ENCODE assay signal across 8 cellular contexts in the genomic region with DNA sequence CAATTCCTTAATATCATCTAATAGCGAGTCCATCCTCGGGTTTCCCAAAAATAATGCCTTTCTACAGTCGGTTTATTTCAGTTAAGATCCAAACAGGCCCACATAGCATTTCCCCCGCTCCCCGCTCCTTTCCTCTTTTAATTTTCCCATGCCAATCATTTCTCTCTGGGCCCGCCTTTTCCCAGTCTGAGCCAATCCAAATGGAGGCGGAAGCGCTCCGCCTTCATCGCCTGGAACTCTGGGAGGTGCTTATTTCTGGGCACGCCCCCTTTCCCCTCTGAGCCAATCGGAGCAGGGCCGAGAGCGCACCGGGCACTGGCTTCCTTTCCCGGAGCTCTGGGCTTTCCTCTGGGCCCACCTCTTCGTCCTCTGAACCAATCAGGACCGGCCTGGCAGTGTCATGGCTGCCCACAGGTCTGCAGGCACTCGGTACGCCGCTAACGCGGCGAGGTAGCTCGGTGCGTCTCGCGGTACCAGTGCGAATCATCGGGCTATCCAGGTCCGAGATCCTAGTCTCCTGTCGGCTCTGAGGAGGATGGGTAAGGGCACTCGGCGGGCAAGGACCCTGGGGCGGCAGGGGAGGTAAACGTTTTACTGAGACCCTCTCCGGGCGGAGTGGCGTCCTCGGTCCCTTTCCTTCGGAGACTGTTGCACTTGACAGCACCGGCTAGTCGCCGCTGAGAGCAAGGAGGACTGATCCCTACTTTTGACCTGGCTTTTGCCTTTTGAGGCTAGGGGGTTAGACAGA. TPM values are rescaled to one million over a fixed set of nuclear protein-coding genes. Genes with fewer than 3 reads are reported as not detected.
DNase-seq lines count a peak whose midpoint lies in the region; ATAC-seq lines count a peak whose summit lies in the region.
"Not testable (repeated sequence)": the region's sequence is repeated elsewhere in the genome, so short reads cannot be mapped to it uniquely, and the experiment has no call there.

A gene with protein sequence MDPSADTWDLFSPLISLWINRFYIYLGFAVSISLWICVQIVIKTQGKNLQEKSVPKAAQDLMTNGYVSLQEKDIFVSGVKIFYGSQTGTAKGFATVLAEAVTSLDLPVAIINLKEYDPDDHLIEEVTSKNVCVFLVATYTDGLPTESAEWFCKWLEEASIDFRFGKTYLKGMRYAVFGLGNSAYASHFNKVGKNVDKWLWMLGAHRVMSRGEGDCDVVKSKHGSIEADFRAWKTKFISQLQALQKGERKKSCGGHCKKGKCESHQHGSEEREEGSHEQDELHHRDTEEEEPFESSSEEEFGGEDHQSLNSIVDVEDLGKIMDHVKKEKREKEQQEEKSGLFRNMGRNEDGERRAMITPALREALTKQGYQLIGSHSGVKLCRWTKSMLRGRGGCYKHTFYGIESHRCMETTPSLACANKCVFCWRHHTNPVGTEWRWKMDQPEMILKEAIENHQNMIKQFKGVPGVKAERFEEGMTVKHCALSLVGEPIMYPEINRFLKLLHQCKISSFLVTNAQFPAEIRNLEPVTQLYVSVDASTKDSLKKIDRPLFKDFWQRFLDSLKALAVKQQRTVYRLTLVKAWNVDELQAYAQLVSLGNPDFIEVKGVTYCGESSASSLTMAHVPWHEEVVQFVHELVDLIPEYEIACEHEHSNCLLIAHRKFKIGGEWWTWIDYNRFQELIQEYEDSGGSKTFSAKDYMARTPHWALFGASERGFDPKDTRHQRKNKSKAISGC (plus strand): TSS at position 390 of the 748 bp plus-strand sequence. CDS start 146 bp downstream, at position 536.

- peaks cover 26 to 51% (median 37%) of the 10 kb centered on the region in 3 donors for H3K4me1 Mint-ChIP-seq in CD8-positive, alpha-beta memory T cell
- H3K4me1 Mint-ChIP-seq in effector memory CD8-positive, alpha-beta T cell (ENCODE audit: low read depth in 2 of 2): peaks cover 17 to 23% of the 10 kb centered on the region in 2 donors

- peak; percentile 96 to 99 (median 98) for DNase-seq in CD8-positive, alpha-beta memory T cell
- DNase-seq in HT1080 (ENCODE audit: low read depth) (peak; percentile 98), NOMO-1 treated with DMSO at 0.1 percent for 48 hours (lab: John Stamatoyannopoulos, UW; ENCODE audit: unreplicated experiment) (peak; percentile 97), medulla oblongata (ENCODE audit: extremely low spot score) (peak; percentile 99)
- peak; percentile 94 to 97 for DNase-seq in activated CD8-positive, alpha-beta memory T cell treated with anti-CD3 and anti-CD28 coated beads for 4 hours (ENCODE audit: low read depth in 2 of 2)
- peak; percentile 98 to 99 (median 99) for DNase-seq in effector memory CD8-positive, alpha-beta T cell
- peak; percentile 96 for DNase-seq in stimulated activated CD8-positive, alpha-beta memory T cell treated with anti-CD3 and anti-CD28 coated beads, Interleukin-12 subunit alpha, Interleukin-12 subunit beta, amount 100 ng/mL, for 1 hour (ENCODE audit: low read depth)

- POLR2A ChIA-PET in CD8-positive, alpha-beta memory T cell (lab: Charles Lee): interaction anchor here (0.6 to 1.1 kb wide), 3 partner anchors 76 to 503 kb away, joined by 4 to 7 read pairs (median 4); partner anchors contain the start of genes KCTD7 and TMEM248

- peak within 1 kb of the TSS; percentile 97 to 100 (median 99) for H3K27ac Mint-ChIP-seq in CD8-positive, alpha-beta memory T cell
- H3K27ac Mint-ChIP-seq in effector memory CD8-positive, alpha-beta T cell: peak within 1 kb of the TSS; percentile 99

- peaks cover 6 to 54% (median 14%) of the 10 kb centered on the region in 3 donors for H3K36me3 Mint-ChIP-seq in CD8-positive, alpha-beta memory T cell
- H3K36me3 Mint-ChIP-seq in effector memory CD8-positive, alpha-beta T cell (ENCODE audit: insufficient read depth): peaks cover 56% of the 10 kb centered on the region

- H3K4me3 Mint-ChIP-seq in CD8-positive, alpha-beta memory T cell: peak within 1 kb of the TSS; percentile 94 to 100 (median 98)
- H3K4me3 Mint-ChIP-seq in effector memory CD8-positive, alpha-beta T cell: peak within 1 kb of the TSS; percentile 93 to 95

- peaks cover 23% of the 10 kb centered on the region for H3K4me1 ChIP-seq in CD8-positive, alpha-beta memory T cell (ENCODE audit: insufficient read depth, low read length)

- ATAC-seq in GM21360 (IDR thresholded peaks at IDR 0.05; ENCODE audit: unreplicated experiment): peak; percentile 82
- peak; percentile 79 for ATAC-seq in effector memory CD8-positive, alpha-beta T cell (replicated peaks)

- CTCF ChIA-PET in CD8-positive, alpha-beta memory T cell (lab: Charles Lee): interaction anchor here (1.7 kb wide), 1 partner anchor 152 kb away, joined by 4 read pairs; no protein-coding TSS in a partner anchor

- H3K27ac ChIP-seq in CD8-positive, alpha-beta memory T cell (ENCODE audit: low read depth, low read length): peak within 1 kb of the TSS; percentile 78

- H3K9me3 ChIP-seq in CD8-positive, alpha-beta memory T cell (ENCODE audit: low read length): not testable (repeated sequence)

- peaks cover 18% of the 10 kb centered on the region for H3K36me3 ChIP-seq in CD8-positive, alpha-beta memory T cell (ENCODE audit: insufficient read depth, low read length)

- H3K9me3 Mint-ChIP-seq in CD8-positive, alpha-beta memory T cell; effector memory CD8-positive, alpha-beta T cell: not testable (repeated sequence)

- H3K27me3 ChIP-seq in CD8-positive, alpha-beta memory T cell (ENCODE audit: insufficient read depth, low read length, poor library complexity, severe bottlenecking): not testable (repeated sequence)

- H3K27me3 Mint-ChIP-seq in CD8-positive, alpha-beta memory T cell; effector memory CD8-positive, alpha-beta T cell: not testable (repeated sequence)

- peak within 1 kb of the TSS; percentile 97 for H3K4me3 ChIP-seq in CD8-positive, alpha-beta memory T cell (ENCODE audit: low read length)

RNA-seq across cellular contexts. Expression of the gene that starts here (rescaled TPM):
- 10 to 100 TPM; 20.2 to 21.5 TPM for total RNA-seq in CD8-positive, alpha-beta memory T cell
- 26.5 TPM for polyA plus RNA-seq in CD8-positive, alpha-beta memory T cell
- total RNA-seq in HT1080 (2014; rRNA removed; shearing (Covaris generic)): 13.2 and 13.4 TPM in 2 replicates
- polyA plus RNA-seq in HT1080 (2015; cell fraction: cytosol; rRNA removed): 11.7 and 13.0 TPM in 2 replicates
- polyA plus RNA-seq in HT1080 (2015; cell fraction: nucleus; rRNA removed): 20.3 and 21.1 TPM in 2 replicates

Comparison
In these comparisons a context has a peak if more than half of its experiments do, and no peak if none do; other contexts are left out.
1. Peak in every context shown above with its lines: DNase-seq, ATAC-seq, H3K4me3 ChIP-seq and H3K27ac ChIP-seq.